Comparison of ENCODE assay signal across 11 cellular contexts in genomic region chr2:85886141-85886540, GRCh38. TPM values are rescaled to one million over a fixed set of nuclear protein-coding genes. Genes with fewer than 3 reads are reported as not detected.
DNase-seq lines count a peak whose midpoint lies in the region; ATAC-seq and TF ChIP-seq lines count a peak whose summit lies in the region.
"Had no signal": no experiment of that assay in that cellular context is flagged by ENCODE, and none has a peak within 500 bp of the region (broad histone marks: within the 10 kb centered on the region; RNA-seq: fewer than 3 reads in every experiment).

No MANE protein-coding gene starts in this region.

- H3K79me2 ChIP-seq in hepatocyte = peaks cover 39% of the 10 kb centered on the region

- no peaks in the 10 kb centered on the region for H3K27me3 Mint-ChIP-seq in CD8-positive, alpha-beta memory T cell
- H3K27me3 Mint-ChIP-seq in activated B cell treated with CpG ODN at 0.5 μM for 24 hours = no peaks in the 10 kb centered on the region

- no peak for TF ChIP-seq POLR2A in spleen (IDR thresholded peaks at IDR 0.05)

- H3K4me1 Mint-ChIP-seq in CD8-positive, alpha-beta memory T cell = peaks cover 65 to 76% (median 73%) of the 10 kb centered on the region in 3 donors
- peaks cover 78% of the 10 kb centered on the region for H3K4me1 Mint-ChIP-seq in activated B cell treated with CpG ODN at 0.5 μM for 24 hours

- intact Hi-C loops in activated B cell treated with CpG ODN at 0.5 μM for 24 hours (cut with micrococcal nuclease) (loop anchor here (5.0 kb wide), 2 partner anchors 131 to 464 kb away; no protein-coding TSS in a partner anchor), spleen (cut with DNase I; ENCODE audit: low total_unique reads) (loop anchor here (5.0 kb wide), 2 partner anchors 54 to 191 kb away; no protein-coding TSS in a partner anchor)

- H3K27me3 ChIP-seq in CD8-positive, alpha-beta memory T cell (ENCODE audit: insufficient read depth, low read length, poor library complexity, severe bottlenecking) = no peaks in the 10 kb centered on the region
- H3K27me3 ChIP-seq in hepatocyte (no peaks in the 10 kb centered on the region), spleen (replicated peaks in 1 of 7) (peaks cover 0 to 8% (median 0%) of the 10 kb centered on the region in 7 donors)

- H3K27ac Mint-ChIP-seq in CD8-positive, alpha-beta memory T cell = peak overlapping the region; percentile 61 to 97 (median 92)
- peak overlapping the region; percentile 79 for H3K27ac Mint-ChIP-seq in activated B cell treated with CpG ODN at 0.5 μM for 24 hours

- H3K27ac ChIP-seq in CD8-positive, alpha-beta memory T cell (ENCODE audit: low read depth, low read length) = no peak overlapping the region
- H3K27ac ChIP-seq in hepatocyte = peak overlapping the region; percentile 28
- H3K27ac ChIP-seq in spleen = peak overlapping the region in 6 of 8 donors; percentile 88 to 96 (median 94)

- H3K9me3 ChIP-seq in CD8-positive, alpha-beta memory T cell (ENCODE audit: low read length) = no peaks in the 10 kb centered on the region
- no peaks in the 10 kb centered on the region for H3K9me3 ChIP-seq in hepatocyte (ENCODE audit: low read depth)
- peaks cover 2 to 14% (median 11%) of the 10 kb centered on the region in 8 donors for H3K9me3 ChIP-seq in spleen

- H4K20me1 ChIP-seq in hepatocyte (ENCODE audit: insufficient read depth, poor library complexity, severe bottlenecking) = no peaks in the 10 kb centered on the region

- TF ChIP-seq CTCF in activated B cell treated with CpG ODN at 0.5 μM for 24 hours (IDR thresholded peaks at IDR 0.05) = no peak
- TF ChIP-seq CTCF in hepatocyte (IDR thresholded peaks at IDR 0.05; ENCODE audit: poor library complexity) = no peak
- TF ChIP-seq CTCF in spleen (IDR thresholded peaks at IDR 0.05 in 8 of 11, conservative IDR thresholded peaks at IDR 0.05 in 3 of 11) = no peak
- no peak for TF ChIP-seq CTCF in GM10266 (IDR thresholded peaks at IDR 0.05; ENCODE audit: control insufficient read depth, insufficient read depth, low read depth, missing control alignments)

- 96% methylated on average over 8 of the region's 8 CpGs for whole genome bisulfite sequencing in hepatocyte (ENCODE audit: low lambda C conversion rate, missing lambda C conversion rate)
- WGBS in spleen, 5 donors = 80 to 94% (median 88%) methylated on average over 8 of the region's 8 CpGs

- POLR2A ChIA-PET in CD8-positive, alpha-beta memory T cell (lab: Charles Lee) = interaction anchor here (0.5 to 4.6 kb wide), 2 partner anchors 32 to 324 kb away, joined by 3 to 30 read pairs; no protein-coding TSS in a partner anchor
- POLR2A ChIA-PET in activated B cell treated with CpG ODN at 0.5 μM for 24 hours (lab: Charles Lee) = interaction anchor here (0.6 to 5.8 kb wide), 7 partner anchors 10 to 150 kb away, joined by 3 to 73 read pairs (median 9); no protein-coding TSS in a partner anchor

- no peaks in the 10 kb centered on the region for H3K9me2 ChIP-seq in hepatocyte (replicated peaks; ENCODE audit: insufficient read depth)

- no peak for DNase-seq in CD8-positive, alpha-beta memory T cell
- no peak for DNase-seq in activated B cell treated with CpG ODN at 0.5 μM for 24 hours
- DNase-seq in hepatocyte (ENCODE audit: low spot score) = no peak
- no peak for DNase-seq in spleen
- DNase-seq in stimulated activated CD4-positive, alpha-beta T cell treated with anti-CD3 and anti-CD28 coated beads, Interleukin-4, amount 100 ng/mL, for 1 hour = no peak
- no peak for DNase-seq in stimulated activated CD4-positive, alpha-beta T cell treated with anti-CD3 and anti-CD28 coated beads, Interleukin-4, amount 100 ng/mL, for 24 hours
- DNase-seq in GM10266 (ENCODE audit: extremely low spot score) = no peak
- DNase-seq: DMS 273 treated with DMSO at 0.1 percent for 48 hours, NCI-H2171, SHP77 had no signal

- peaks cover 2 to 9% (median 3%) of the 10 kb centered on the region in 5 donors for H3K9me3 Mint-ChIP-seq in CD8-positive, alpha-beta memory T cell
- peaks cover 8% of the 10 kb centered on the region for H3K9me3 Mint-ChIP-seq in activated B cell treated with CpG ODN at 0.5 μM for 24 hours

- peaks cover 44% of the 10 kb centered on the region for H3K4me1 ChIP-seq in CD8-positive, alpha-beta memory T cell (ENCODE audit: insufficient read depth, low read length)
- H3K4me1 ChIP-seq in hepatocyte (ENCODE audit: insufficient read depth) (peaks cover 27% of the 10 kb centered on the region), spleen (peaks cover 29 to 74% (median 63%) of the 10 kb centered on the region in 6 donors)

- H3K4me2 ChIP-seq in hepatocyte = peak overlapping the region; percentile 89

- H3K36me3 ChIP-seq in CD8-positive, alpha-beta memory T cell (ENCODE audit: insufficient read depth, low read length) = no peaks in the 10 kb centered on the region
- H3K36me3 ChIP-seq in hepatocyte (replicated peaks; ENCODE audit: insufficient read depth, low read depth) (no peaks in the 10 kb centered on the region), spleen (peaks cover 0 to 24% (median 10%) of the 10 kb centered on the region in 6 donors)

- CTCF ChIA-PET in CD8-positive, alpha-beta memory T cell (lab: Charles Lee) = interaction anchor here (1.0 to 7.9 kb wide), 10 partner anchors 11 to 220 kb away, joined by 3 to 97 read pairs (median 46); partner anchors contain the start of genes POLR1A and PTCD3
- CTCF ChIA-PET in activated B cell treated with CpG ODN at 0.5 μM for 24 hours (lab: Charles Lee) = interaction anchor here (1.4 to 11.2 kb wide), 6 partner anchors 11 to 192 kb away, joined by 3 to 206 read pairs (median 66); no protein-coding TSS in a partner anchor

- H3K4me3 ChIP-seq in CD8-positive, alpha-beta memory T cell (ENCODE audit: low read length) = no peak overlapping the region
- no peak overlapping the region for H3K4me3 ChIP-seq in hepatocyte
- H3K4me3 ChIP-seq in spleen = peak overlapping the region in 4 of 8 donors; percentile 84 to 95 (median 93)

- H3K36me3 Mint-ChIP-seq in CD8-positive, alpha-beta memory T cell = peaks cover 11 to 40% (median 16%) of the 10 kb centered on the region in 3 donors
- peaks cover 46% of the 10 kb centered on the region for H3K36me3 Mint-ChIP-seq in activated B cell treated with CpG ODN at 0.5 μM for 24 hours (ENCODE audit: low read depth)

- ATAC-seq in activated B cell treated with CpG ODN at 0.5 μM for 24 hours (ENCODE audit: low read depth) = no peak
- ATAC-seq in GM18909 (IDR thresholded peaks at IDR 0.05; ENCODE audit: poor library complexity, unreplicated experiment) = no peak

- H3K4me3 Mint-ChIP-seq in CD8-positive, alpha-beta memory T cell = peak overlapping the region; percentile 87 to 96 (median 94)
- H3K4me3 Mint-ChIP-seq in activated B cell treated with CpG ODN at 0.5 μM for 24 hours = peak overlapping the region; percentile 94

- H2AFZ ChIP-seq in hepatocyte = no peak overlapping the region

RNA-seq across cellular contexts. Expression of gene ST3GAL5, which starts 2.6 kb away (rescaled TPM):
- total RNA-seq in CD8-positive, alpha-beta memory T cell = 10 to 100 TPM; 11.1 to 11.2 TPM
- 21.8 TPM for polyA plus RNA-seq in CD8-positive, alpha-beta memory T cell
- total RNA-seq in activated B cell treated with CpG ODN at 0.5 μM for 24 hours = 56.4 and 70.7 TPM in 2 replicates
- 25.6 and 36.5 TPM in 2 replicates for total RNA-seq in hepatocyte
- 24.4 and 24.7 TPM in 2 replicates for polyA plus RNA-seq in hepatocyte
- 100 to 1,000 TPM in 2 of 7 donors, 10 to 100 TPM in 5; 55.8 to 124 (median 74.9) TPM for total RNA-seq in spleen
- 10 to 100 TPM; 18.7 to 41.1 (median 33.8) TPM for polyA plus RNA-seq in spleen
